ENCODE assay signal across 16 cellular contexts in genomic region chr2:239114616-239115265, GRCh38.
DNase-seq lines count a peak whose midpoint lies in the region; ATAC-seq and TF ChIP-seq lines count a peak whose summit lies in the region.
"Had no signal": no experiment of that assay in that cellular context is flagged by ENCODE, and none has a peak within 500 bp of the region (broad histone marks: within the 10 kb centered on the region; RNA-seq: fewer than 3 reads in every experiment).

No MANE protein-coding gene starts in this region.

- H3K9me3 ChIP-seq in BLaER1 treated with 17β-estradiol and CSF1 and Interleukin-3, amounts not matched to agents 10 nM and 100 nM (replicated peaks in 1 of 11): no peaks in the 10 kb centered on the region
- no peaks in the 10 kb centered on the region for H3K9me3 ChIP-seq in muscle layer of colon (ENCODE audit: low read length)
- H3K9me3 ChIP-seq in effector memory CD4-positive, alpha-beta T cell (ENCODE audit: control insufficient read depth, low read length): no peaks in the 10 kb centered on the region
- H3K9me3 ChIP-seq: MG63, thoracic aorta had no signal

- H3K4me3 Mint-ChIP-seq in progenitor cell of endocrine pancreas (ENCODE audit: low read depth) (no peak overlapping the region), T-cell (no peak overlapping the region)
- H3K4me3 Mint-ChIP-seq: central memory CD8-positive, alpha-beta T cell; mesothelial cell of epicardium had no signal

- H3K4me3 ChIP-seq in BLaER1 treated with 17β-estradiol and CSF1 and Interleukin-3, amounts not matched to agents 10 nM and 100 nM: peak overlapping the region in 7 of 10 experiments; percentile 21 to 74 (median 39); a peak in 10 of 20 replicates
- H3K4me3 ChIP-seq in dorsolateral prefrontal cortex (peak overlapping the region in 12 of 59 donors; percentile 6 to 42 (median 14)), muscle layer of colon (ENCODE audit: low read depth in 1 of 2, low read length in 2 of 2) (peak overlapping the region in 1 of 2 donors; percentile 16)
- no peak overlapping the region for H3K4me3 ChIP-seq in effector memory CD4-positive, alpha-beta T cell (ENCODE audit: insufficient read depth, low read depth, low read length, poor library complexity, severe bottlenecking)
- H3K4me3 ChIP-seq: MG63, thoracic aorta had no signal

- peaks cover 13 to 36% (median 22%) of the 10 kb centered on the region in 11 experiments; a peak in 21 of 22 replicates for H3K36me3 ChIP-seq in BLaER1 treated with 17β-estradiol and CSF1 and Interleukin-3, amounts not matched to agents 10 nM and 100 nM
- peaks cover 42% of the 10 kb centered on the region for H3K36me3 ChIP-seq in muscle layer of colon (ENCODE audit: insufficient read depth, low read length)
- peaks cover 36% of the 10 kb centered on the region for H3K36me3 ChIP-seq in effector memory CD4-positive, alpha-beta T cell (ENCODE audit: control insufficient read depth, insufficient read depth, low read length)
- H3K36me3 ChIP-seq: MG63 had no signal

- peak overlapping the region in 9 of 11 experiments; percentile 42 to 99 (median 69); a peak in 18 of 22 replicates for H3K27ac ChIP-seq in BLaER1 treated with 17β-estradiol and CSF1 and Interleukin-3, amounts not matched to agents 10 nM and 100 nM
- H3K27ac ChIP-seq in dorsolateral prefrontal cortex (peak overlapping the region in 53 of 59 donors; percentile 6 to 90 (median 72)), muscle layer of colon (ENCODE audit: low read depth, low read length) (peak overlapping the region; percentile 78)
- no peak overlapping the region for H3K27ac ChIP-seq in effector memory CD4-positive, alpha-beta T cell (ENCODE audit: insufficient read depth, low read length, poor library complexity, severe bottlenecking)
- H3K27ac ChIP-seq: thoracic aorta had no signal

- in situ Hi-C loops in KBM-7 (cut with MboI; ENCODE audit: low pct_unique_long_range_greater_than_20kb, low sequenced_read_pairs): no loop called here

- peaks cover 0 to 11% (median 0%) of the 10 kb centered on the region in 11 experiments; a peak in 3 of 22 replicates for H3K27me3 ChIP-seq in BLaER1 treated with 17β-estradiol and CSF1 and Interleukin-3, amounts not matched to agents 10 nM and 100 nM
- H3K27me3 ChIP-seq in dorsolateral prefrontal cortex (no peaks in the 10 kb centered on the region), muscle layer of colon (ENCODE audit: control insufficient read depth in 1 of 2, insufficient read depth in 2 of 2, low read length in 2 of 2) (no peaks in the 10 kb centered on the region)
- no peaks in the 10 kb centered on the region for H3K27me3 ChIP-seq in effector memory CD4-positive, alpha-beta T cell (replicated peaks; ENCODE audit: control insufficient read depth, insufficient read depth, low read length, poor library complexity, severe bottlenecking)
- H3K27me3 ChIP-seq: MG63 had no signal

- intact Hi-C loops in dorsolateral prefrontal cortex (cut with DNase I): no loop called here

- CTCF ChIA-PET in T-cell (lab: Charles Lee): no interaction called here

- ATAC-seq in T-cell (replicated peaks in 1 of 4): no peak
- ATAC-seq: activated naive CD4-positive, alpha-beta T cell treated with anti-CD3 and anti-CD28 coated beads, Interleukin-2, amount 50 U/mL, for 72 hours had no signal

- peak overlapping the region in 9 of 11 experiments; percentile 30 to 70 (median 54); a peak in 17 of 22 replicates for H3K9ac ChIP-seq in BLaER1 treated with 17β-estradiol and CSF1 and Interleukin-3, amounts not matched to agents 10 nM and 100 nM
- peak overlapping the region; percentile 5 for H3K9ac ChIP-seq in muscle layer of colon (ENCODE audit: low read length)

- H3K27me3 Mint-ChIP-seq in progenitor cell of endocrine pancreas (no peaks in the 10 kb centered on the region), T-cell (no peaks in the 10 kb centered on the region)
- H3K27me3 Mint-ChIP-seq: central memory CD8-positive, alpha-beta T cell had no signal

- peak; percentile 58 for DNase-seq in KBM-7
- DNase-seq in dorsolateral prefrontal cortex: peak in 1 of 10 donors; percentile 59
- DNase-seq in GM20000 (ENCODE audit: low spot score): no peak
- DNase-seq in progenitor cell of endocrine pancreas (ENCODE audit: low spot score, unreplicated experiment): no peak
- DNase-seq in effector memory CD4-positive, alpha-beta T cell: no peak
- DNase-seq in T-cell: no peak
- DNase-seq: activated CD8-positive, alpha-beta memory T cell treated with anti-CD3 and anti-CD28 coated beads, Interleukin-2, amount 50 U/mL, for 4 hours; MG63; NCI-H2171; SW 1271 had no signal

- H4K20me1 ChIP-seq in BLaER1 treated with 17β-estradiol and CSF1 and Interleukin-3, amounts not matched to agents 10 nM and 100 nM: peaks cover 0 to 75% (median 10%) of the 10 kb centered on the region in 11 experiments; a peak in 10 of 22 replicates

- TF ChIP-seq CTCF in dorsolateral prefrontal cortex (IDR thresholded peaks at IDR 0.05 in 54 of 56, conservative IDR thresholded peaks at IDR 0.05 in 2 of 56; ENCODE audit: low read depth in 1 of 56, partially characterized antibody in 56 of 56): no peak
- no peak for TF ChIP-seq CTCF in GM20000 (IDR thresholded peaks at IDR 0.05; ENCODE audit: extremely low read depth, missing control alignments)
- TF ChIP-seq CTCF in progenitor cell of endocrine pancreas (IDR thresholded peaks at IDR 0.05; ENCODE audit: unreplicated experiment): no peak

- POLR2A ChIA-PET in T-cell (lab: Charles Lee): no interaction called here

- no peak overlapping the region for H3K27ac Mint-ChIP-seq in progenitor cell of endocrine pancreas
- no peak overlapping the region for H3K27ac Mint-ChIP-seq in T-cell

- peaks cover 74 to 100% (median 100%) of the 10 kb centered on the region in 10 experiments for H3K4me1 ChIP-seq in BLaER1 treated with 17β-estradiol and CSF1 and Interleukin-3, amounts not matched to agents 10 nM and 100 nM
- peaks cover 52% of the 10 kb centered on the region for H3K4me1 ChIP-seq in muscle layer of colon (ENCODE audit: insufficient read depth, low read length)
- H3K4me1 ChIP-seq in effector memory CD4-positive, alpha-beta T cell (ENCODE audit: control insufficient read depth, insufficient read depth, low read length, poor library complexity, severe bottlenecking): no peaks in the 10 kb centered on the region

- no peaks in the 10 kb centered on the region for H3K9me3 Mint-ChIP-seq in progenitor cell of endocrine pancreas (ENCODE audit: low read depth)
- no peaks in the 10 kb centered on the region for H3K9me3 Mint-ChIP-seq in T-cell
- H3K9me3 Mint-ChIP-seq: activated naive CD4-positive, alpha-beta T cell treated with anti-CD3 and anti-CD28 coated beads, Interleukin-2, amount 50 U/mL, for 72 hours; central memory CD8-positive, alpha-beta T cell; mesothelial cell of epicardium had no signal

- peaks cover 16% of the 10 kb centered on the region for H3K4me1 Mint-ChIP-seq in progenitor cell of endocrine pancreas (ENCODE audit: low read depth)
- H3K4me1 Mint-ChIP-seq in T-cell: peaks cover 8 to 23% (median 12%) of the 10 kb centered on the region in 3 donors

- peak overlapping the region; percentile 85 to 100 (median 98) for H3K4me2 ChIP-seq in BLaER1 treated with 17β-estradiol and CSF1 and Interleukin-3, amounts not matched to agents 10 nM and 100 nM

- H3K36me3 Mint-ChIP-seq in progenitor cell of endocrine pancreas (ENCODE audit: insufficient read depth) (peaks cover 8% of the 10 kb centered on the region), T-cell (peaks cover 18% of the 10 kb centered on the region)
- H3K36me3 Mint-ChIP-seq: activated naive CD4-positive, alpha-beta T cell treated with anti-CD3 and anti-CD28 coated beads, Interleukin-2, amount 50 U/mL, for 72 hours had no signal
